7 cellular contexts compared by ENCODE assay signal in genomic region chr19:41957838-41958366, GRCh38. TPM values are rescaled to one million over a fixed set of nuclear protein-coding genes. Genes with fewer than 3 reads are reported as not detected.
A peak's percentile ranks its signal among the peaks of the same experiment; 100 is the strongest.
DNase-seq lines count a peak whose midpoint lies in the region; ATAC-seq and TF ChIP-seq lines count a peak whose summit lies in the region.

No MANE protein-coding gene starts in this region.

- peak overlapping the region; percentile 98 for H3K4me3 ChIP-seq in HUES6 (ENCODE audit: low read depth, low read length)
- peak overlapping the region; percentile 81 for H3K4me3 ChIP-seq in OCI-LY1 (ENCODE audit: low read depth, low read length, poor library complexity, severe bottlenecking)
- peak overlapping the region in 11 of 12 donors; percentile 74 to 99 (median 95) for H3K4me3 ChIP-seq in heart left ventricle
- H3K4me3 ChIP-seq in osteoblast (ENCODE audit: insufficient read depth, low read length), result peak overlapping the region; percentile 94

- H3K4me2 ChIP-seq in OCI-LY1 (ENCODE audit: low read length) (peak overlapping the region; percentile 86), osteoblast (ENCODE audit: insufficient read depth, low read length) (peak overlapping the region; percentile 89)

- 15 to 24% (median 20%) methylated on average over 10 of the region's 10 CpGs for WGBS in heart left ventricle, 4 donors

- peaks cover 9% of the 10 kb centered on the region; the same call in 1 of the 2 replicates for H3K36me3 ChIP-seq in HUES6 (ENCODE audit: control insufficient read depth, insufficient read depth, low read length)
- peaks cover 17% of the 10 kb centered on the region; the same call in 1 of the 2 replicates for H3K36me3 ChIP-seq in OCI-LY1 (ENCODE audit: insufficient read depth, low read length)
- peaks cover 0 to 20% (median 5%) of the 10 kb centered on the region in 9 donors for H3K36me3 ChIP-seq in heart left ventricle
- H3K36me3 ChIP-seq in osteoblast (ENCODE audit: insufficient read depth, low read length), result peaks cover 14% of the 10 kb centered on the region

- no peak for TF ChIP-seq POLR2A in heart left ventricle (IDR thresholded peaks at IDR 0.05)

- H2AFZ ChIP-seq in OCI-LY1 (ENCODE audit: low read length) (no peak overlapping the region), osteoblast (ENCODE audit: low read length) (peak overlapping the region; percentile 84)

- H4K20me1 ChIP-seq in OCI-LY1 (ENCODE audit: insufficient read depth, low read length) (no peaks in the 10 kb centered on the region), osteoblast (ENCODE audit: insufficient read depth, low read length) (peaks cover 15% of the 10 kb centered on the region)

- ATAC-seq in heart left ventricle (peak; percentile 35 to 74 (median 61)), GM21529 (IDR thresholded peaks at IDR 0.05; ENCODE audit: unreplicated experiment) (no peak)

- H3K27ac ChIP-seq in HUES6 (ENCODE audit: low read depth, low read length) (no peak overlapping the region), OCI-LY1 (ENCODE audit: low read depth, low read length, poor library complexity, severe bottlenecking) (peak overlapping the region; percentile 73), heart left ventricle (peak overlapping the region in 11 of 12 donors; percentile 17 to 94 (median 89)), osteoblast (ENCODE audit: low read depth, low read length) (peak overlapping the region; percentile 94)

- H3K27me3 ChIP-seq in HUES6 (ENCODE audit: control insufficient read depth, insufficient read depth, low read length) (no peaks in the 10 kb centered on the region), OCI-LY1 (ENCODE audit: insufficient read depth, low read length) (no peaks in the 10 kb centered on the region), heart left ventricle (no peaks in the 10 kb centered on the region), osteoblast (ENCODE audit: insufficient read depth, low read length) (no peaks in the 10 kb centered on the region)

- H3K9ac ChIP-seq in HUES6 (ENCODE audit: low read length) (no peak overlapping the region), OCI-LY1 (ENCODE audit: low read length) (peak overlapping the region; percentile 86; the same call in 1 of the 2 replicates)

- no peaks in the 10 kb centered on the region for H3K9me2 ChIP-seq in OCI-LY1 (ENCODE audit: low read depth, low read length)

- no peaks in the 10 kb centered on the region for H3K9me3 ChIP-seq in HUES6 (ENCODE audit: control insufficient read depth, insufficient read depth, low read depth, low read length)
- no peaks in the 10 kb centered on the region for H3K9me3 ChIP-seq in OCI-LY1 (ENCODE audit: low read length)
- no peaks in the 10 kb centered on the region for H3K9me3 ChIP-seq in heart left ventricle
- no peaks in the 10 kb centered on the region for H3K9me3 ChIP-seq in osteoblast (ENCODE audit: low read depth, low read length)

- intact Hi-C loops in heart left ventricle (cut with DNase I), result loop anchor here in 7 of 10 donors (5.0 kb wide), 4 partner anchors 76 to 119 kb away; partner anchors contain the start of genes ARHGEF1 (in 2 of the 7), RPS19 (in 2 of the 7) and ZNF574 (in 1 of the 7)

- no peaks in the 10 kb centered on the region for H3F3A ChIP-seq in OCI-LY1 (ENCODE audit: insufficient read depth, low read length)

- DNase-seq in G401 (ENCODE audit: low spot score), result peak; percentile 90
- peak; percentile 80 for DNase-seq in amniotic stem cell (lab: John Stamatoyannopoulos, UW)
- peak; percentile 67 to 79 (median 68) for DNase-seq in heart left ventricle
- peak; percentile 97 for DNase-seq in osteoblast (ENCODE audit: insufficient read length, low spot score, missing footprints)

- peak; percentile 93 for TF ChIP-seq CTCF in OCI-LY1 (IDR thresholded peaks at IDR 0.05; ENCODE audit: low read length)
- peak; percentile 67 to 91 (median 79) for TF ChIP-seq CTCF in heart left ventricle (IDR thresholded peaks at IDR 0.05)
- peak; percentile 84 for TF ChIP-seq CTCF in osteoblast (IDR thresholded peaks at IDR 0.05; ENCODE audit: extremely low read depth, low read depth, low read length)

- no peaks in the 10 kb centered on the region for H3K79me2 ChIP-seq in OCI-LY1 (ENCODE audit: insufficient read depth, low read length)
- peaks cover 7% of the 10 kb centered on the region for H3K79me2 ChIP-seq in osteoblast (ENCODE audit: insufficient read depth, low read length)

- in situ Hi-C loops in G401 (cut with HindIII; ENCODE audit: low sequenced_read_pairs), result no loop called here

- H3K4me1 ChIP-seq in HUES6 (ENCODE audit: control insufficient read depth, insufficient read depth, low read length), result peaks cover 16% of the 10 kb centered on the region
- peaks cover 25% of the 10 kb centered on the region for H3K4me1 ChIP-seq in OCI-LY1 (ENCODE audit: insufficient read depth, low read length, severe bottlenecking)
- peaks cover 3 to 28% (median 17%) of the 10 kb centered on the region in 12 donors for H3K4me1 ChIP-seq in heart left ventricle
- peaks cover 9% of the 10 kb centered on the region for H3K4me1 ChIP-seq in osteoblast (ENCODE audit: insufficient read depth, low read length)

RNA-seq across cellular contexts. Expression of gene RABAC1, which starts 1.2 kb away (rescaled TPM):
- 198 and 315 TPM in 2 replicates for total RNA-seq in G401 (2014; rRNA removed; shearing (Covaris generic))
- total RNA-seq in heart left ventricle (100 to 1,000 TPM in 3 of 9 donors, 10 to 100 TPM in 6; 43.2 to 128 (median 67.2) TPM), osteoblast (95.2 and 117 TPM in 2 replicates)
- 100 to 1,000 TPM in 1 of 2 donors, 10 to 100 TPM in 1; 97.2 to 217 TPM for polyA plus RNA-seq in heart left ventricle

RNA-seq across cellular contexts. Expression of gene ERFL, which starts 29.7 kb away (rescaled TPM):
- total RNA-seq in G401 (2014; rRNA removed; shearing (Covaris generic)), result not detected in 2 replicates
- total RNA-seq in heart left ventricle, result under 1 TPM in 1 of 9 donors, not detected in 8; 0.13 TPM
- polyA plus RNA-seq in heart left ventricle, result not detected
- under 0.01 TPM in 2 replicates for total RNA-seq in osteoblast

RNA-seq across cellular contexts. Expression of gene ATP1A3, which starts 36.1 kb away (rescaled TPM):
- total RNA-seq in G401 (2014; rRNA removed; shearing (Covaris generic)), result 1.2 and 2.7 TPM in 2 replicates
- 100 to 1,000 TPM; 165 to 414 (median 231) TPM for total RNA-seq in heart left ventricle
- 100 to 1,000 TPM in 1 of 2 donors, 10 to 100 TPM in 1; 48.3 to 117 TPM for polyA plus RNA-seq in heart left ventricle
- total RNA-seq in osteoblast, result under 0.01 TPM in 2 replicates

Comparison
In these comparisons a context has a peak if more than half of its experiments do, and no peak if none do; other contexts are left out.
1. RNA of gene ATP1A3, which starts 36.1 kb away (total RNA-seq): 165 to 414 TPM in heart left ventricle; 1.2 to 2.7 TPM in G401 and under 0.01 TPM in osteoblast; every median in the first group is over 10 times any median in the second.
2. Peak in every context shown above with its lines, with median percentiles within 50 percentile points of each other: DNase-seq, H3K4me3 ChIP-seq and CTCF ChIP-seq.